16 cellular contexts compared by ENCODE assay signal in the genomic region with DNA sequence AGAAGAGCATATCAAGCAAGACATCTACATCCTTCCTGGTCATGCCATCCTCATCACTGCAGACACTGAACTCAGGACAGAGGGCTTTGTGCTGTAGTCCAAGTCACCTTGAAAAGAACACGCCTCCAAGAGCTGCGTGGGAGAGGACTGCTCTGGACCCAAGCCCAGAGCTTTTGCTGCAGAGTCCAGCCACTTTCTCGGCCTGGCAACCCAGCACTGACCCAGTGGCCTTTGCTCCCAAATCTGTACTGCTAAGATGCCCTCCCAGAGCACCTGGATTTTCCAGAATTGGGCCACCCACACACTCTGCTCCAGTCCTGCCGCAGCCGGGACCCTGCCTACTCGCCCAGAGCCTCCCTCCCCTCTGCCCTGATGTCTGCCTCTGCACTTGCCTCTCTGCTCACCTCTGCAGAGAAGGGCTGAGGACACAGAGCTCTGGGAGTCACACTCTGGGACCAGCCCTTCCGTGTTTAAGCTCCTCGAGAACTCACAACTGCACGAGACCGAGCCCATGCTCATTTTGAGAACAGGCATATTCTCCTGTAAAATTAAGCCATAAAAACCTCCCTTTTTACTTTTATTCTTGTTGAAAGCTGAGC.
"Had no signal": no experiment of that assay in that cellular context is flagged by ENCODE, and none has a peak within 500 bp of the region (broad histone marks: within the 10 kb centered on the region; RNA-seq: fewer than 3 reads in every experiment).

No MANE protein-coding gene starts in this region.

- H3K27me3 ChIP-seq: esophagus muscularis mucosa, SJSA1, transverse colon had no signal

- H3K4me3 ChIP-seq: esophagus muscularis mucosa, lower lobe of right lung, SJSA1, transverse colon had no signal

- H3K36me3 ChIP-seq: SJSA1, transverse colon had no signal

- H3K27ac ChIP-seq: lower lobe of right lung, SJSA1, transverse colon had no signal

- ATAC-seq: activated CD8-positive, alpha-beta memory T cell treated with anti-CD3 and anti-CD28 coated beads, Interleukin-2, amount 10 ng/mL, durations not matched to agents 7 days and 5 days had no signal

- H3K9me3 ChIP-seq: esophagus muscularis mucosa, lower lobe of right lung, SJSA1, transverse colon had no signal

- DNase-seq: activated CD4-positive, alpha-beta T cell treated with anti-CD3 and anti-CD28 coated beads, Interleukin-2, amount 50 U/mL, for 48 hours; activated CD4-positive, CD25-positive, alpha-beta regulatory T cell treated with anti-CD3 and anti-CD28 coated beads, Interleukin-2, amount 50 U/mL, for 72 hours; activated CD8-positive, alpha-beta memory T cell treated with anti-CD3 and anti-CD28 coated beads, Interleukin-2, amount 10 ng/mL, durations not matched to agents 7 days and 5 days; activated effector memory CD4-positive, alpha-beta T cell treated with Interleukin-2 at 50 U/mL for 16 hours; activated T-cell treated with anti-CD3 and anti-CD28 coated beads, Interleukin-2, amount 50 U/mL, for 24 hours; amygdala; lower lobe of right lung; midbrain; naive B cell; nucleus accumbens; stimulated activated CD4-positive, alpha-beta T cell treated with anti-CD3 and anti-CD28 coated beads, Interleukin-15, amount 100 ng/mL, for 24 hours; stimulated activated CD4-positive, alpha-beta T cell treated with anti-CD3 and anti-CD28 coated beads, Interleukin-4, amount 100 ng/mL, for 4 hours; SW 1271; transverse colon had no signal

- H3K4me1 ChIP-seq: lower lobe of right lung, transverse colon had no signal
